Comparison of ENCODE assay signal across 1 cellular context in genomic region chr7:94907026-94907419, GRCh38.
TF ChIP-seq lines count a peak whose summit lies in the region.

No MANE protein-coding gene starts in this region.

TF ChIP-seq in SK-N-SH, 30 proteins besides CTCF, POLR2A, EP300 and RAD21 (continued from another document):
- TF ChIP-seq, protein P1, sequence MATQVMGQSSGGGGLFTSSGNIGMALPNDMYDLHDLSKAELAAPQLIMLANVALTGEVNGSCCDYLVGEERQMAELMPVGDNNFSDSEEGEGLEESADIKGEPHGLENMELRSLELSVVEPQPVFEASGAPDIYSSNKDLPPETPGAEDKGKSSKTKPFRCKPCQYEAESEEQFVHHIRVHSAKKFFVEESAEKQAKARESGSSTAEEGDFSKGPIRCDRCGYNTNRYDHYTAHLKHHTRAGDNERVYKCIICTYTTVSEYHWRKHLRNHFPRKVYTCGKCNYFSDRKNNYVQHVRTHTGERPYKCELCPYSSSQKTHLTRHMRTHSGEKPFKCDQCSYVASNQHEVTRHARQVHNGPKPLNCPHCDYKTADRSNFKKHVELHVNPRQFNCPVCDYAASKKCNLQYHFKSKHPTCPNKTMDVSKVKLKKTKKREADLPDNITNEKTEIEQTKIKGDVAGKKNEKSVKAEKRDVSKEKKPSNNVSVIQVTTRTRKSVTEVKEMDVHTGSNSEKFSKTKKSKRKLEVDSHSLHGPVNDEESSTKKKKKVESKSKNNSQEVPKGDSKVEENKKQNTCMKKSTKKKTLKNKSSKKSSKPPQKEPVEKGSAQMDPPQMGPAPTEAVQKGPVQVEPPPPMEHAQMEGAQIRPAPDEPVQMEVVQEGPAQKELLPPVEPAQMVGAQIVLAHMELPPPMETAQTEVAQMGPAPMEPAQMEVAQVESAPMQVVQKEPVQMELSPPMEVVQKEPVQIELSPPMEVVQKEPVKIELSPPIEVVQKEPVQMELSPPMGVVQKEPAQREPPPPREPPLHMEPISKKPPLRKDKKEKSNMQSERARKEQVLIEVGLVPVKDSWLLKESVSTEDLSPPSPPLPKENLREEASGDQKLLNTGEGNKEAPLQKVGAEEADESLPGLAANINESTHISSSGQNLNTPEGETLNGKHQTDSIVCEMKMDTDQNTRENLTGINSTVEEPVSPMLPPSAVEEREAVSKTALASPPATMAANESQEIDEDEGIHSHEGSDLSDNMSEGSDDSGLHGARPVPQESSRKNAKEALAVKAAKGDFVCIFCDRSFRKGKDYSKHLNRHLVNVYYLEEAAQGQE (IDR thresholded peaks at IDR 0.05; ENCODE audit: low read depth, low read length): no peak
- no peak for TF ChIP-seq NRF1 (IDR thresholded peaks at IDR 0.05; ENCODE audit: low read depth, low read length)
- TF ChIP-seq FOXM1 (IDR thresholded peaks at IDR 0.05; ENCODE audit: low read depth): no peak
